10 cellular contexts compared by ENCODE assay signal in genomic region chr19:43438291-43439162, GRCh38. TPM values are rescaled to one million over a fixed set of nuclear protein-coding genes. Genes with fewer than 3 reads are reported as not detected.
DNase-seq lines count a peak whose midpoint lies in the region; ATAC-seq, FAIRE-seq and TF ChIP-seq lines count a peak whose summit lies in the region.
"Had no signal": no experiment of that assay in that cellular context is flagged by ENCODE, and none has a peak within 500 bp of the region (broad histone marks: within the 10 kb centered on the region; RNA-seq: fewer than 3 reads in every experiment).

No MANE protein-coding gene starts in this region.

- H3K18ac ChIP-seq in mesenchymal stem cell (ENCODE audit: low read depth in 1 of 2, low read length in 2 of 2): no peak overlapping the region

- ATAC-seq in GM18873 (IDR thresholded peaks at IDR 0.05; ENCODE audit: low FRiP score, unreplicated experiment) (no peak), HG03045 (IDR thresholded peaks at IDR 0.05; ENCODE audit: unreplicated experiment) (no peak)

- 73% methylated on average over 7 of the region's 10 CpGs for WGBS in mesenchymal stem cell

- H3K27me3 Mint-ChIP-seq in CD4-positive, alpha-beta memory T cell: no peaks in the 10 kb centered on the region
- H3K27me3 Mint-ChIP-seq in astrocyte (ENCODE audit: low read depth, unreplicated experiment): peaks cover 12% of the 10 kb centered on the region

- H3K9me3 Mint-ChIP-seq in CD4-positive, alpha-beta memory T cell: peaks cover 0 to 2% (median 0%) of the 10 kb centered on the region in 8 donors
- no peaks in the 10 kb centered on the region for H3K9me3 Mint-ChIP-seq in astrocyte (ENCODE audit: unreplicated experiment)

- no peak overlapping the region for H2BK5ac ChIP-seq in mesenchymal stem cell (ENCODE audit: low read depth, low read length, poor library complexity, severe bottlenecking)

- H3K9ac ChIP-seq in astrocyte (ENCODE audit: low read length) (no peak overlapping the region), mesenchymal stem cell (ENCODE audit: low read length) (peak overlapping the region; percentile 26)

- intact Hi-C loops in CD4-positive, alpha-beta memory T cell (cut with micrococcal nuclease): loop anchor here (2.0 to 5.0 kb wide), 2 partner anchors 39 to 156 kb away; no protein-coding TSS in a partner anchor

- H2AFZ ChIP-seq in astrocyte (ENCODE audit: low read depth, low read length) (no peak overlapping the region), mesenchymal stem cell (ENCODE audit: low read depth, low read length) (no peak overlapping the region)

- peak overlapping the region; percentile 95 to 98 (median 96) for H3K27ac Mint-ChIP-seq in CD4-positive, alpha-beta memory T cell
- H3K27ac Mint-ChIP-seq in astrocyte (ENCODE audit: unreplicated experiment): no peak overlapping the region

- no peak overlapping the region for H3K23ac ChIP-seq in mesenchymal stem cell (ENCODE audit: low read length in 2 of 2)

- H3K4me2 ChIP-seq in astrocyte (ENCODE audit: low read length) (no peak overlapping the region), mesenchymal stem cell (ENCODE audit: low read length, poor library complexity, severe bottlenecking) (no peak overlapping the region)

- no peaks in the 10 kb centered on the region for H3K36me3 Mint-ChIP-seq in CD4-positive, alpha-beta memory T cell
- no peaks in the 10 kb centered on the region for H3K36me3 Mint-ChIP-seq in astrocyte (ENCODE audit: low read depth, unreplicated experiment)

- H4K8ac ChIP-seq in mesenchymal stem cell (ENCODE audit: low read length): no peak overlapping the region

- H2AK5ac ChIP-seq in mesenchymal stem cell (ENCODE audit: low read length, severe bottlenecking): no peak overlapping the region

- H3K9me3 ChIP-seq in CD4-positive, alpha-beta memory T cell (ENCODE audit: control insufficient read depth in 1 of 2, low read length in 2 of 2): no peaks in the 10 kb centered on the region
- H3K9me3 ChIP-seq in astrocyte (ENCODE audit: insufficient read depth, low read depth, low read length) (no peaks in the 10 kb centered on the region), mesenchymal stem cell (ENCODE audit: control insufficient read depth, low read length) (peaks cover 5% of the 10 kb centered on the region)

- H3K27ac ChIP-seq in CD4-positive, alpha-beta memory T cell (ENCODE audit: low read depth, low read length): peak overlapping the region; percentile 75
- no peak overlapping the region for H3K27ac ChIP-seq in astrocyte (ENCODE audit: low read depth, low read length)
- H3K27ac ChIP-seq in mesenchymal stem cell (ENCODE audit: low read length, poor library complexity, severe bottlenecking): no peak overlapping the region

- H4K91ac ChIP-seq in mesenchymal stem cell (ENCODE audit: low read length): no peak overlapping the region

- no peak for FAIRE-seq in astrocyte (lab: Jason Lieb, UNC)

- no peak overlapping the region for H3K4ac ChIP-seq in mesenchymal stem cell (ENCODE audit: low read depth in 1 of 2, low read length in 2 of 2)

- TF ChIP-seq CTCF in astrocyte (IDR thresholded peaks at IDR 0.05; ENCODE audit: insufficient read depth, low read depth, low read length) (no peak), GM13977 (IDR thresholded peaks at IDR 0.05; ENCODE audit: extremely low read depth, insufficient read depth, missing control alignments) (no peak)

- no peaks in the 10 kb centered on the region for H3K36me3 ChIP-seq in CD4-positive, alpha-beta memory T cell (ENCODE audit: insufficient read depth, low read length)
- H3K36me3 ChIP-seq in astrocyte (ENCODE audit: insufficient read depth, low read length) (no peaks in the 10 kb centered on the region), mesenchymal stem cell (ENCODE audit: control insufficient read depth in 1 of 2, insufficient read depth in 2 of 2, low read depth in 1 of 2, low read length in 2 of 2) (no peaks in the 10 kb centered on the region)

- H2BK15ac ChIP-seq in mesenchymal stem cell (ENCODE audit: low read depth, poor library complexity, severe bottlenecking): no peak overlapping the region

- POLR2A ChIA-PET in CD4-positive, alpha-beta memory T cell (lab: Charles Lee; ENCODE audit: partially characterized antibody): interaction anchor here (0.7 to 3.7 kb wide), 26 partner anchors 8 to 1739 kb away, joined by 3 to 76 read pairs (median 6); partner anchors contain the start of genes IRGQ, KCNN4, LYPD3 and PHLDB3

- H3K4me3 ChIP-seq in CD4-positive, alpha-beta memory T cell (ENCODE audit: low read length in 2 of 2): peak overlapping the region in 1 of 2 donors; percentile 38
- H3K4me3 ChIP-seq in astrocyte (ENCODE audit: insufficient read depth, low read depth, low read length): no peak overlapping the region
- H3K4me3 ChIP-seq in mesenchymal stem cell (ENCODE audit: insufficient read depth in 1 of 2, low read depth in 1 of 2, low read length in 2 of 2): no peak overlapping the region

- no peak overlapping the region for H3K14ac ChIP-seq in mesenchymal stem cell (ENCODE audit: low read length in 2 of 2)

- no peak overlapping the region for H2BK120ac ChIP-seq in mesenchymal stem cell (ENCODE audit: low read depth, low read length)

- H3K4me3 Mint-ChIP-seq in CD4-positive, alpha-beta memory T cell: peak overlapping the region in 6 of 8 donors; percentile 13 to 61 (median 52)
- H3K4me3 Mint-ChIP-seq in astrocyte (ENCODE audit: unreplicated experiment): no peak overlapping the region

- no peaks in the 10 kb centered on the region for H3K79me2 ChIP-seq in astrocyte (ENCODE audit: insufficient read depth, low read length)

- H2BK12ac ChIP-seq in mesenchymal stem cell (ENCODE audit: low read length in 2 of 2): no peak overlapping the region

- peaks cover 35 to 66% (median 47%) of the 10 kb centered on the region in 4 donors for H3K4me1 Mint-ChIP-seq in CD4-positive, alpha-beta memory T cell
- no peaks in the 10 kb centered on the region for H3K4me1 Mint-ChIP-seq in astrocyte (ENCODE audit: low read depth, unreplicated experiment)

- DNase-seq in CD4-positive, alpha-beta memory T cell: peak in 2 of 5 donors; percentile 12 to 50
- peak; percentile 84 for DNase-seq in M059J (ENCODE audit: low read depth)
- peak; percentile 50 for DNase-seq in astrocyte (ENCODE audit: low read depth)
- no peak for DNase-seq in mesenchymal stem cell
- DNase-seq in GM13977 (ENCODE audit: low spot score): no peak
- DNase-seq in cerebellum (ENCODE audit: low spot score): no peak
- DNase-seq: NCI-H2227 treated with DMSO at 0.1 percent for 48 hours had no signal

- in situ Hi-C loops in GM13977 (cut with MboI; ENCODE audit: low pct_unique_long_range_greater_than_20kb, low sequenced_read_pairs, unreplicated experiment): no loop called here

- H3K4me1 ChIP-seq in CD4-positive, alpha-beta memory T cell (ENCODE audit: insufficient read depth, low read length): peaks cover 43% of the 10 kb centered on the region
- H3K4me1 ChIP-seq in astrocyte (ENCODE audit: insufficient read depth, low read length) (no peaks in the 10 kb centered on the region), mesenchymal stem cell (ENCODE audit: control insufficient read depth, insufficient read depth, low read depth, low read length) (no peaks in the 10 kb centered on the region)

- H4K20me1 ChIP-seq in astrocyte (ENCODE audit: insufficient read depth, low read length): no peaks in the 10 kb centered on the region

- CTCF ChIA-PET in CD4-positive, alpha-beta memory T cell (lab: Charles Lee; ENCODE audit: partially characterized antibody): interaction anchor here (1.0 to 21.7 kb wide), 11 partner anchors 8 to 156 kb away, joined by 3 to 835 read pairs (median 11); partner anchors contain the start of genes ETHE1 and ZNF575

- H3K27me3 ChIP-seq in CD4-positive, alpha-beta memory T cell (ENCODE audit: insufficient read depth, low read length): no peaks in the 10 kb centered on the region
- H3K27me3 ChIP-seq in astrocyte (ENCODE audit: insufficient read depth, low read length): no peaks in the 10 kb centered on the region
- peaks cover 4 to 16% of the 10 kb centered on the region in 2 experiments for H3K27me3 ChIP-seq in mesenchymal stem cell (ENCODE audit: control insufficient read depth in 1 of 2, insufficient read depth in 1 of 2, low read length in 2 of 2)

- H3K79me1 ChIP-seq in mesenchymal stem cell (replicated peaks; ENCODE audit: low read length, poor library complexity, severe bottlenecking): no peaks in the 10 kb centered on the region

RNA-seq across cellular contexts. Expression of gene TEX101, which starts 23.8 kb away (rescaled TPM):
- not detected for total RNA-seq in CD4-positive, alpha-beta memory T cell
- polyA plus RNA-seq in CD4-positive, alpha-beta memory T cell: not detected
- not detected in 2 replicates for total RNA-seq in M059J (2014; rRNA removed; shearing (Covaris generic))
- not detected in 2 replicates for total RNA-seq in astrocyte
- polyA plus RNA-seq in mesenchymal stem cell (2013, experiment 1 of 2): not detected
- polyA plus RNA-seq in mesenchymal stem cell (2013, experiment 2 of 2): not detected
- total RNA-seq in cerebellum: not detected
- total RNA-seq: aorta had no signal
- polyA plus RNA-seq: aorta had no signal

RNA-seq across cellular contexts. Expression of gene LYPD3, which starts 26.9 kb away (rescaled TPM):
- total RNA-seq in CD4-positive, alpha-beta memory T cell: 1 to 10 TPM; 3.3 to 3.7 TPM
- polyA plus RNA-seq in CD4-positive, alpha-beta memory T cell: 1 to 10 TPM; 4.4 to 5.9 TPM
- total RNA-seq in M059J (2014; rRNA removed; shearing (Covaris generic)): 0.27 and 0.34 TPM in 2 replicates
- 0.22 and 0.54 TPM in 2 replicates for total RNA-seq in astrocyte
- polyA plus RNA-seq in mesenchymal stem cell (2013, experiment 1 of 2): 0.54 TPM
- polyA plus RNA-seq in mesenchymal stem cell (2013, experiment 2 of 2): 0.55 TPM
- not detected for total RNA-seq in cerebellum

Comparison
In these comparisons a context has a peak if more than half of its experiments do, and no peak if none do; other contexts are left out.
1. DNase-seq: peak in M059J (single experiment) and astrocyte (single experiment); none in mesenchymal stem cell (single experiment), GM13977 (single experiment) and cerebellum (single experiment).